In genomic region chr6:36759177-36759757, GRCh38 we compare ENCODE assay signal across 9 cellular contexts.
A peak's percentile ranks its signal among the peaks of the same experiment; 100 is the strongest.
DNase-seq lines count a peak whose midpoint lies in the region; ATAC-seq and TF ChIP-seq lines count a peak whose summit lies in the region.
"Had no signal": no experiment of that assay in that cellular context is flagged by ENCODE, and none has a peak within 500 bp of the region (broad histone marks: within the 10 kb centered on the region; RNA-seq: fewer than 3 reads in every experiment).

No MANE protein-coding gene starts in this region.

- peaks cover 5% of the 10 kb centered on the region for H3K27me3 Mint-ChIP-seq in mesothelial cell of epicardium (ENCODE audit: low read depth)

- TF ChIP-seq CTCF in HL-60 (IDR thresholded peaks at IDR 0.05; ENCODE audit: insufficient read depth, low read length): peak; percentile 92
- TF ChIP-seq CTCF in mesothelial cell of epicardium (IDR thresholded peaks at IDR 0.05; ENCODE audit: unreplicated experiment): peak; percentile 98

- no peaks in the 10 kb centered on the region for H3K9me3 Mint-ChIP-seq in mesothelial cell of epicardium
- H3K9me3 Mint-ChIP-seq: dendritic cell treated with granulocyte-macrophage colony-stimulating factor and Interleukin-4, amounts not matched to agents 40 ng/mL and 50 ng/mL, for 4 days had no signal

- H3K36me3 Mint-ChIP-seq in mesothelial cell of epicardium: no peaks in the 10 kb centered on the region

- H3K36me3 ChIP-seq in effector memory CD4-positive, alpha-beta T cell (ENCODE audit: control insufficient read depth, insufficient read depth, low read length): no peaks in the 10 kb centered on the region

- H3K27ac Mint-ChIP-seq in mesothelial cell of epicardium: no peak overlapping the region
- H3K27ac Mint-ChIP-seq: dendritic cell treated with granulocyte-macrophage colony-stimulating factor and Interleukin-4, amounts not matched to agents 40 ng/mL and 50 ng/mL, for 4 days had no signal

- no peaks in the 10 kb centered on the region for H3K9me3 ChIP-seq in effector memory CD4-positive, alpha-beta T cell (ENCODE audit: control insufficient read depth, low read length)

- H3K27ac ChIP-seq in HL-60 (replicated peaks): no peak overlapping the region
- H3K27ac ChIP-seq in effector memory CD4-positive, alpha-beta T cell (ENCODE audit: insufficient read depth, low read length, poor library complexity, severe bottlenecking): no peak overlapping the region

- ATAC-seq in GM21447 (IDR thresholded peaks at IDR 0.05; ENCODE audit: unreplicated experiment): no peak

- peaks cover 6% of the 10 kb centered on the region for H3K4me1 Mint-ChIP-seq in mesothelial cell of epicardium

- no peaks in the 10 kb centered on the region for H3K27me3 ChIP-seq in HL-60 (ENCODE audit: insufficient read depth, poor library complexity, severe bottlenecking)
- no peaks in the 10 kb centered on the region for H3K27me3 ChIP-seq in effector memory CD4-positive, alpha-beta T cell (replicated peaks; ENCODE audit: control insufficient read depth, insufficient read depth, low read length, poor library complexity, severe bottlenecking)

- DNase-seq in DMS79 treated with DMSO at 0.1 percent for 48 hours (lab: John Stamatoyannopoulos, UW) (peak; percentile 75), HL-60 (ENCODE audit: low read depth in 1 of 2, low spot score in 1 of 2) (peak in 1 of 2 experiments; percentile 77), NOMO-1 (lab: John Stamatoyannopoulos, UW; ENCODE audit: unreplicated experiment in 2 of 2) (peak; percentile 75 to 77), mesothelial cell of epicardium (ENCODE audit: low spot score in 2 of 2, unreplicated experiment in 2 of 2) (peak; percentile 78 to 95)
- DNase-seq in activated CD8-positive, alpha-beta memory T cell treated with anti-CD3 and anti-CD28 coated beads for 24 hours: peak; percentile 92
- DNase-seq in effector memory CD4-positive, alpha-beta T cell: peak; percentile 62 to 76 (median 72)
- peak; percentile 70 to 71 for DNase-seq in stimulated activated CD8-positive, alpha-beta memory T cell treated with anti-CD3 and anti-CD28 coated beads, Interleukin-2, amount 100 ng/mL, for 48 hours (ENCODE audit: low read depth in 2 of 2)

- H3K4me3 Mint-ChIP-seq in mesothelial cell of epicardium: no peak overlapping the region
- H3K4me3 Mint-ChIP-seq: dendritic cell treated with granulocyte-macrophage colony-stimulating factor and Interleukin-4, amounts not matched to agents 40 ng/mL and 50 ng/mL, for 4 days had no signal

- H3K4me1 ChIP-seq in effector memory CD4-positive, alpha-beta T cell (ENCODE audit: control insufficient read depth, insufficient read depth, low read length, poor library complexity, severe bottlenecking): peaks cover 42% of the 10 kb centered on the region

- H3K4me3 ChIP-seq in HL-60 (replicated peaks; ENCODE audit: insufficient read depth, low read length): no peak overlapping the region
- H3K4me3 ChIP-seq in effector memory CD4-positive, alpha-beta T cell (ENCODE audit: insufficient read depth, low read depth, low read length, poor library complexity, severe bottlenecking): no peak overlapping the region
